9 cellular contexts compared by ENCODE assay signal in the genomic region with DNA sequence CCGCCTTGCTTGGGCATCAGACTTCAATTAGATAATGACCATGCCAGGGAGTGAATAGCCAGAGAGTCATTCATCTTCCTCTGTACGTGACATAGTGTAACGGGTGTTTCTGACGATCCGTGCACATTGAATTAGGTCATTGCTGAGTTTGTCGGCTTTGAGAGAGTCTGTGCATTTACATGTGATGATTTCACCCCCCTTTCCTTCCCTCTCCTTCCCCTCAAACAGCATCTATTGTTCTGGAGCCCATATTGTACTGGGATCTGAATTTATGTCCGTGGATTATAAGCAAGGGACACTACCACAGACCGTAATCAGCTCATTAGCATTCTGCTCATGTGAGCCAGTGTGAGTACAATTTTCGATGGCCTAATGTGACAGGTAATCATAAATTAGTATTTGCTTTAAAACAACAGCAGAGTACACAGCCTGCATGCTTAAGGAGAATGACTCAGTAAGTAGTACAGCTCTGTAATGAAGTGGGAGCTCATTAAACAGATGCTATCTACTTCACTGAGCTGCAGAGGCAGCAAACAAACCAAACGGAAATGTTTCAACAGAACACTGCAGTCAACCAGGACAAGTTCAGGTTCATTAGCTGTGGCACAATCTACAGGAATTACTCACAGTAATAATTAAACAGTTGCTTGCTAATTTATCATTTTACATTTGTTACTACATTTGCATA.
DNase-seq lines count a peak whose midpoint lies in the region; ATAC-seq and TF ChIP-seq lines count a peak whose summit lies in the region.
"Had no signal": no experiment of that assay in that cellular context is flagged by ENCODE, and none has a peak within 500 bp of the region (broad histone marks: within the 10 kb centered on the region; RNA-seq: fewer than 3 reads in every experiment).

No MANE protein-coding gene starts in this region.

- H3K27ac Mint-ChIP-seq in activated CD4-positive, alpha-beta T cell treated with anti-CD3 and anti-CD28 coated beads for 36 hours, result no peak overlapping the region
- H3K27ac Mint-ChIP-seq: activated naive CD4-positive, alpha-beta T cell treated with anti-CD3 and anti-CD28 coated beads, Interleukin-2, amount 50 U/mL, for 24 hours had no signal

- CTCF ChIA-PET in activated CD4-positive, alpha-beta T cell treated with anti-CD3 and anti-CD28 coated beads for 36 hours (lab: Charles Lee), result no interaction called here

- no peaks in the 10 kb centered on the region for H3K27me3 Mint-ChIP-seq in activated CD4-positive, alpha-beta T cell treated with anti-CD3 and anti-CD28 coated beads for 36 hours
- H3K27me3 Mint-ChIP-seq: activated naive CD4-positive, alpha-beta T cell treated with anti-CD3 and anti-CD28 coated beads, Interleukin-2, amount 50 U/mL, for 24 hours had no signal

- H3K4me1 ChIP-seq in thymus (ENCODE audit: control insufficient read depth, insufficient read depth, low read length), result no peaks in the 10 kb centered on the region
- H3K4me1 ChIP-seq in prostate gland (replicated peaks), result no peaks in the 10 kb centered on the region

- H3K9me3 ChIP-seq in thymus (ENCODE audit: control insufficient read depth) (no peaks in the 10 kb centered on the region), prostate gland (no peaks in the 10 kb centered on the region)

- DNase-seq in AG10803 (ENCODE audit: low read depth) (peak; percentile 70), OCI-M1 (lab: John Stamatoyannopoulos, UW) (peak; percentile 9), globus pallidus (ENCODE audit: low spot score) (peak; percentile 54), prostate gland (ENCODE audit: low spot score) (no peak)
- no peak for DNase-seq in activated CD4-positive, alpha-beta T cell treated with anti-CD3 and anti-CD28 coated beads for 36 hours

- no peaks in the 10 kb centered on the region for H3K27me3 ChIP-seq in thymus (ENCODE audit: control insufficient read depth, insufficient read depth)
- H3K27me3 ChIP-seq in prostate gland (replicated peaks; ENCODE audit: insufficient read depth), result no peaks in the 10 kb centered on the region

- H3K36me3 Mint-ChIP-seq in activated CD4-positive, alpha-beta T cell treated with anti-CD3 and anti-CD28 coated beads for 36 hours (ENCODE audit: low read depth), result no peaks in the 10 kb centered on the region
- H3K36me3 Mint-ChIP-seq: activated naive CD4-positive, alpha-beta T cell treated with anti-CD3 and anti-CD28 coated beads, Interleukin-2, amount 50 U/mL, for 24 hours had no signal

- H3K4me3 Mint-ChIP-seq in activated CD4-positive, alpha-beta T cell treated with anti-CD3 and anti-CD28 coated beads for 36 hours, result no peak overlapping the region
- H3K4me3 Mint-ChIP-seq: activated naive CD4-positive, alpha-beta T cell treated with anti-CD3 and anti-CD28 coated beads, Interleukin-2, amount 50 U/mL, for 24 hours had no signal

- H3K27ac ChIP-seq in thymus (ENCODE audit: low read depth) (peak overlapping the region; percentile 18), prostate gland (no peak overlapping the region)

- intact Hi-C loops in prostate gland (cut with DNase I), result no loop called here
- intact Hi-C loops in activated CD4-positive, alpha-beta T cell treated with anti-CD3 and anti-CD28 coated beads for 36 hours (cut with DNase I, micrococcal nuclease), result no loop called here

- no peak for TF ChIP-seq CTCF in AG10803 (conservative IDR thresholded peaks at IDR 0.05; ENCODE audit: low read length)
- no peak for TF ChIP-seq CTCF in prostate gland (IDR thresholded peaks at IDR 0.05)

- H3K36me3 ChIP-seq in thymus (ENCODE audit: control insufficient read depth, insufficient read depth) (no peaks in the 10 kb centered on the region), prostate gland (no peaks in the 10 kb centered on the region)

- no peak for TF ChIP-seq POLR2A in prostate gland (IDR thresholded peaks at IDR 0.05)

- H3K9me3 Mint-ChIP-seq in activated CD4-positive, alpha-beta T cell treated with anti-CD3 and anti-CD28 coated beads for 36 hours (ENCODE audit: low read depth), result no peaks in the 10 kb centered on the region
- H3K9me3 Mint-ChIP-seq: activated naive CD4-positive, alpha-beta T cell treated with anti-CD3 and anti-CD28 coated beads, Interleukin-2, amount 50 U/mL, for 24 hours had no signal

- POLR2A ChIA-PET in activated CD4-positive, alpha-beta T cell treated with anti-CD3 and anti-CD28 coated beads for 36 hours (lab: Charles Lee), result no interaction called here

- ATAC-seq in HG03354 (IDR thresholded peaks at IDR 0.05; ENCODE audit: poor library complexity, severe bottlenecking, unreplicated experiment) (peak; percentile 57), HG02981 (IDR thresholded peaks at IDR 0.05; ENCODE audit: unreplicated experiment) (no peak)
- no peak for ATAC-seq in activated CD4-positive, alpha-beta T cell treated with anti-CD3 and anti-CD28 coated beads for 36 hours

- peak overlapping the region; percentile 7 for H3K4me3 ChIP-seq in AG10803 (ENCODE audit: low read length)
- H3K4me3 ChIP-seq in thymus (ENCODE audit: low read length), result no peak overlapping the region
- H3K4me3 ChIP-seq in prostate gland, result no peak overlapping the region

- WGBS in thymus, result 80% methylated on average over 10 of the region's 10 CpGs
- WGBS in prostate gland, result 35% methylated on average over 10 of the region's 10 CpGs

- no peaks in the 10 kb centered on the region for H3K4me1 Mint-ChIP-seq in activated CD4-positive, alpha-beta T cell treated with anti-CD3 and anti-CD28 coated beads for 36 hours
- H3K4me1 Mint-ChIP-seq: activated naive CD4-positive, alpha-beta T cell treated with anti-CD3 and anti-CD28 coated beads, Interleukin-2, amount 50 U/mL, for 24 hours had no signal

Comparison
In these comparisons a context has a peak if more than half of its experiments do, and no peak if none do; other contexts are left out.
1. DNase-seq: peak in AG10803 (single experiment), OCI-M1 (single experiment) and globus pallidus (single experiment); none in prostate gland (single experiment) and activated CD4-positive, alpha-beta T cell treated with anti-CD3 and anti-CD28 coated beads for 36 hours (single experiment).